Comparison of ENCODE assay signal across 1 cellular context in the genomic region with DNA sequence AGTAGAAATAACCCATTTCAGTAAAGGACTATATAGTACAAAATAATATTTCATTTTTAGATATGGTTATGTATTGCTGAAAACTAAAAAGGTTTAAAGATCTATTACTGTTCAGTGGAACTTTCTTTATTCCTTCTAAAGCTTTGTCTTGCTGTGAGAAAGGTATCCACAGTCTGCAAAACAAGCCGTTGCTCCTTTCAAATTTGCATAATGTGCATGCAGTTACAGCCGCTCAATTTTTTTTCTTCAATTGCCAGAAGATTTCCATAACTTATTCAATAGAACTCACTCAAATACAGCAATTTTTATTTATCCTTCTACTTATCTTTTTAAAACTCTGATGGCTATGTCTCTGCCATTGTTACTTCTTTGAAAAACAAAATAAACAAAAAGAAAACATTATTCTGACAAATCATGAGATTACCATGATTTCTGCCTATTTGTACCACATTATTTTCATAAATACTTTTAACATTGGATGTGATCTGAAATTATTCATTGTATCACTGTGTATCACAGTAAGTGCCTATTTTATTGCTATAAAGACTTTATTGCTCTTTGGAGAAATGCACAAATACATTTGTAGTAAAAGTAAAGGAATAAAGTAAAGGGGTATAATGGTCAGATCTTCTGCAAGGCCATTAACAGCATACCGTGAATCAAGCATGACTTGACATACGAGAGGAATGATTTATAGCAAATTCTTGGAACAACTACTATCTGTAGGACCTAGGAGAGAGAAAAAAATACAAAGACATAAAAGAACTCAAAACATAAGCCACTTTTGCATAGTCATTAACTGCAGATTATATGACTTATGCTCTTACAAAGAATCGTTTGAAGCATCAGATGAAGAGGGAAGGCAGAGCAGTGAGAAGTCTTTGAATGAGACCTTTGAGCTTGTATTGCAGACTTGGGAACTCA.
TF ChIP-seq lines count a peak whose summit lies in the region.

No MANE protein-coding gene starts in this region.

TF ChIP-seq in K562, 482 proteins besides CTCF, POLR2A, EP300 and RAD21 (continued from another document and continues in another):
- peak in 1 of 2 experiments; percentile 70; a peak in 2 of 4 replicates for TF ChIP-seq MNT (conservative IDR thresholded peaks at IDR 0.05)
- TF ChIP-seq, protein P1, sequence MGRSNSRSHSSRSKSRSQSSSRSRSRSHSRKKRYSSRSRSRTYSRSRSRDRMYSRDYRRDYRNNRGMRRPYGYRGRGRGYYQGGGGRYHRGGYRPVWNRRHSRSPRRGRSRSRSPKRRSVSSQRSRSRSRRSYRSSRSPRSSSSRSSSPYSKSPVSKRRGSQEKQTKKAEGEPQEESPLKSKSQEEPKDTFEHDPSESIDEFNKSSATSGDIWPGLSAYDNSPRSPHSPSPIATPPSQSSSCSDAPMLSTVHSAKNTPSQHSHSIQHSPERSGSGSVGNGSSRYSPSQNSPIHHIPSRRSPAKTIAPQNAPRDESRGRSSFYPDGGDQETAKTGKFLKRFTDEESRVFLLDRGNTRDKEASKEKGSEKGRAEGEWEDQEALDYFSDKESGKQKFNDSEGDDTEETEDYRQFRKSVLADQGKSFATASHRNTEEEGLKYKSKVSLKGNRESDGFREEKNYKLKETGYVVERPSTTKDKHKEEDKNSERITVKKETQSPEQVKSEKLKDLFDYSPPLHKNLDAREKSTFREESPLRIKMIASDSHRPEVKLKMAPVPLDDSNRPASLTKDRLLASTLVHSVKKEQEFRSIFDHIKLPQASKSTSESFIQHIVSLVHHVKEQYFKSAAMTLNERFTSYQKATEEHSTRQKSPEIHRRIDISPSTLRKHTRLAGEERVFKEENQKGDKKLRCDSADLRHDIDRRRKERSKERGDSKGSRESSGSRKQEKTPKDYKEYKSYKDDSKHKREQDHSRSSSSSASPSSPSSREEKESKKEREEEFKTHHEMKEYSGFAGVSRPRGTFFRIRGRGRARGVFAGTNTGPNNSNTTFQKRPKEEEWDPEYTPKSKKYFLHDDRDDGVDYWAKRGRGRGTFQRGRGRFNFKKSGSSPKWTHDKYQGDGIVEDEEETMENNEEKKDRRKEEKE (IDR thresholded peaks at IDR 0.05; ENCODE audit: borderline replicate concordance in 1 of 2, control insufficient read depth in 1 of 2, low read depth in 2 of 2, low read length in 1 of 2), result no peak
- TF ChIP-seq FOXJ3 (CRISPR knock-in tag; IDR thresholded peaks at IDR 0.05), result no peak
- 0 out of 2 replicates have a peak, but pooled peaks have one; percentile 25 for TF ChIP-seq NCOA6 (IDR thresholded peaks at IDR 0.05)
- TF ChIP-seq TFAM (CRISPR knock-in tag; conservative IDR thresholded peaks at IDR 0.05), result no peak
- TF ChIP-seq, protein P2, sequence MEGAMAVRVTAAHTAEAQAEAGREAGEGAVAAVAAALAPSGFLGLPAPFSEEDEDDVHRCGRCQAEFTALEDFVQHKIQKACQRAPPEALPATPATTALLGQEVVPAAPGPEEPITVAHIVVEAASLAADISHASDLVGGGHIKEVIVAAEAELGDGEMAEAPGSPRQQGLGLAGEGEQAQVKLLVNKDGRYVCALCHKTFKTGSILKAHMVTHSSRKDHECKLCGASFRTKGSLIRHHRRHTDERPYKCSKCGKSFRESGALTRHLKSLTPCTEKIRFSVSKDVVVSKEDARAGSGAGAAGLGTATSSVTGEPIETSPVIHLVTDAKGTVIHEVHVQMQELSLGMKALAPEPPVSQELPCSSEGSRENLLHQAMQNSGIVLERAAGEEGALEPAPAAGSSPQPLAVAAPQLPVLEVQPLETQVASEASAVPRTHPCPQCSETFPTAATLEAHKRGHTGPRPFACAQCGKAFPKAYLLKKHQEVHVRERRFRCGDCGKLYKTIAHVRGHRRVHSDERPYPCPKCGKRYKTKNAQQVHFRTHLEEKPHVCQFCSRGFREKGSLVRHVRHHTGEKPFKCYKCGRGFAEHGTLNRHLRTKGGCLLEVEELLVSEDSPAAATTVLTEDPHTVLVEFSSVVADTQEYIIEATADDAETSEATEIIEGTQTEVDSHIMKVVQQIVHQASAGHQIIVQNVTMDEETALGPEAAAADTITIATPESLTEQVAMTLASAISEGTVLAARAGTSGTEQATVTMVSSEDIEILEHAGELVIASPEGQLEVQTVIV (CRISPR knock-in tag; IDR thresholded peaks at IDR 0.05; ENCODE audit: borderline replicate concordance), result no peak
- no peak for TF ChIP-seq SMARCB1 (IDR thresholded peaks at IDR 0.05; ENCODE audit: insufficient read length, low read depth)
- no peak for TF ChIP-seq ZNF589 (CRISPR knock-in tag; IDR thresholded peaks at IDR 0.05; ENCODE audit: low read depth)
- TF ChIP-seq E2F4 (CRISPR knock-in tag; IDR thresholded peaks at IDR 0.05; ENCODE audit: low read depth), result no peak
- TF ChIP-seq TAF15 (IDR thresholded peaks at IDR 0.05; ENCODE audit: low read depth, low read length), result no peak
- no peak for TF ChIP-seq NFXL1 (CRISPR knock-in tag; IDR thresholded peaks at IDR 0.05)
- no peak for TF ChIP-seq CBX1 (IDR thresholded peaks at IDR 0.05; ENCODE audit: low read depth)
- no peak for TF ChIP-seq SMAD4 (CRISPR knock-in tag; conservative IDR thresholded peaks at IDR 0.05)
- TF ChIP-seq, protein P3, sequence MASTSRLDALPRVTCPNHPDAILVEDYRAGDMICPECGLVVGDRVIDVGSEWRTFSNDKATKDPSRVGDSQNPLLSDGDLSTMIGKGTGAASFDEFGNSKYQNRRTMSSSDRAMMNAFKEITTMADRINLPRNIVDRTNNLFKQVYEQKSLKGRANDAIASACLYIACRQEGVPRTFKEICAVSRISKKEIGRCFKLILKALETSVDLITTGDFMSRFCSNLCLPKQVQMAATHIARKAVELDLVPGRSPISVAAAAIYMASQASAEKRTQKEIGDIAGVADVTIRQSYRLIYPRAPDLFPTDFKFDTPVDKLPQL (IDR thresholded peaks at IDR 0.05; ENCODE audit: extremely low read depth, insufficient read length), result no peak
- TF ChIP-seq FOXA1 (IDR thresholded peaks at IDR 0.05; ENCODE audit: borderline replicate concordance), result no peak
- TF ChIP-seq WHSC1 (IDR thresholded peaks at IDR 0.05; ENCODE audit: low read length), result no peak
- no peak for TF ChIP-seq HNRNPUL1 (IDR thresholded peaks at IDR 0.05; ENCODE audit: low read length)
- TF ChIP-seq, protein P4, sequence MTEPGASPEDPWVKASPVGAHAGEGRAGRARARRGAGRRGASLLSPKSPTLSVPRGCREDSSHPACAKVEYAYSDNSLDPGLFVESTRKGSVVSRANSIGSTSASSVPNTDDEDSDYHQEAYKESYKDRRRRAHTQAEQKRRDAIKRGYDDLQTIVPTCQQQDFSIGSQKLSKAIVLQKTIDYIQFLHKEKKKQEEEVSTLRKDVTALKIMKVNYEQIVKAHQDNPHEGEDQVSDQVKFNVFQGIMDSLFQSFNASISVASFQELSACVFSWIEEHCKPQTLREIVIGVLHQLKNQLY (CRISPR knock-in tag; conservative IDR thresholded peaks at IDR 0.05), result no peak
- no peak for TF ChIP-seq TAF7 (tag; IDR thresholded peaks at IDR 0.05)
- peak; percentile 18; the same call in 1 of the 2 replicates for TF ChIP-seq GMEB1 (CRISPR knock-in tag; IDR thresholded peaks at IDR 0.05)
- TF ChIP-seq JUND (IDR thresholded peaks at IDR 0.05; ENCODE audit: borderline replicate concordance, low read depth, low read length), result 0 out of 2 replicates have a peak, but pooled peaks have one; percentile 63
- peak; percentile 65; the same call in 1 of the 3 replicates for TF ChIP-seq JUND (tag; IDR thresholded peaks at IDR 0.05; ENCODE audit: borderline replicate concordance, low read depth, low read length)
- no peak for TF ChIP-seq ETS2 (tag; IDR thresholded peaks at IDR 0.05; ENCODE audit: borderline replicate concordance, poor library complexity, severe bottlenecking)
- TF ChIP-seq COPS2 (conservative IDR thresholded peaks at IDR 0.05), result no peak
- no peak for TF ChIP-seq TAF1 (IDR thresholded peaks at IDR 0.05; ENCODE audit: control insufficient read depth, extremely low read depth, insufficient read depth, low read length, severe bottlenecking)
- TF ChIP-seq ZNF644 (tag; IDR thresholded peaks at IDR 0.05; ENCODE audit: low read depth), result no peak
- no peak for TF ChIP-seq CREB5 (CRISPR knock-in tag; IDR thresholded peaks at IDR 0.05)
- no peak for TF ChIP-seq MBD2 (IDR thresholded peaks at IDR 0.05; ENCODE audit: borderline replicate concordance, low read depth)
- no peak for TF ChIP-seq ZNF408 (CRISPR knock-in tag; IDR thresholded peaks at IDR 0.05; ENCODE audit: low read depth)
- TF ChIP-seq TRIM25 (IDR thresholded peaks at IDR 0.05; ENCODE audit: borderline replicate concordance), result no peak
- no peak for TF ChIP-seq BRF1 (IDR thresholded peaks at IDR 0.05; ENCODE audit: borderline replicate concordance, extremely low read depth, insufficient read length)
- no peak for TF ChIP-seq VEZF1 (CRISPR knock-in tag; IDR thresholded peaks at IDR 0.05)
- TF ChIP-seq ELF2 (CRISPR knock-in tag; IDR thresholded peaks at IDR 0.05), result no peak
- TF ChIP-seq ZNF253 (CRISPR knock-in tag; conservative IDR thresholded peaks at IDR 0.05), result no peak
- TF ChIP-seq NFE2 (IDR thresholded peaks at IDR 0.05; ENCODE audit: low read depth), result peak; percentile 90
- TF ChIP-seq ZNF324 (CRISPR knock-in tag; IDR thresholded peaks at IDR 0.05), result no peak
- peak in 1 of 2 experiments; percentile 52; a peak in 1 of 4 replicates for TF ChIP-seq RCOR1 (IDR thresholded peaks at IDR 0.05; ENCODE audit: borderline replicate concordance in 1 of 2, low read depth in 2 of 2, low read length in 2 of 2)
